17 cellular contexts compared by ENCODE assay signal in genomic region chr12:14920475-14921126, GRCh38. TPM values are rescaled to one million over a fixed set of nuclear protein-coding genes. Genes with fewer than 3 reads are reported as not detected.
DNase-seq lines count a peak whose midpoint lies in the region; ATAC-seq and TF ChIP-seq lines count a peak whose summit lies in the region.
"Had no signal": no experiment of that assay in that cellular context is flagged by ENCODE, and none has a peak within 500 bp of the region (broad histone marks: within the 10 kb centered on the region; RNA-seq: fewer than 3 reads in every experiment).

No MANE protein-coding gene starts in this region.

- no peaks in the 10 kb centered on the region for H3K9me2 ChIP-seq in OCI-LY7 (ENCODE audit: insufficient read depth, low read length)

- no peak overlapping the region for H3K4me3 ChIP-seq in OCI-LY7 (ENCODE audit: low read depth, low read length, poor library complexity, severe bottlenecking)
- no peak overlapping the region for H3K4me3 ChIP-seq in coronary artery
- H3K4me3 ChIP-seq: adrenal gland, HAP-1 had no signal

- H4K20me1 ChIP-seq in OCI-LY7 (ENCODE audit: insufficient read depth, low read length), result no peaks in the 10 kb centered on the region

- peaks cover 16% of the 10 kb centered on the region; the same call in 1 of the 2 replicates for H3K36me3 ChIP-seq in OCI-LY7 (ENCODE audit: insufficient read depth, low read length)
- H3K36me3 ChIP-seq: adrenal gland, HAP-1, WERI-Rb-1 had no signal

- peaks cover 11% of the 10 kb centered on the region for H3K4me1 ChIP-seq in OCI-LY7 (ENCODE audit: insufficient read depth, low read length, poor library complexity, severe bottlenecking)
- H3K4me1 ChIP-seq: adrenal gland, HAP-1, parathyroid adenoma had no signal

- no peaks in the 10 kb centered on the region for H3K27me3 Mint-ChIP-seq in natural killer cell treated with Interleukin-12 subunit alpha and Interleukin-12 subunit beta and Interleukin-15 and Interleukin-18, amount 100 ng/mL, for 72 hours

- no peaks in the 10 kb centered on the region for H3K79me2 ChIP-seq in OCI-LY7 (ENCODE audit: insufficient read depth, low read depth, low read length)
- H3K79me2 ChIP-seq: parathyroid adenoma had no signal

- TF ChIP-seq CTCF in OCI-LY7 (conservative IDR thresholded peaks at IDR 0.05; ENCODE audit: low read length), result no peak
- TF ChIP-seq CTCF in coronary artery (IDR thresholded peaks at IDR 0.05), result no peak

- no peaks in the 10 kb centered on the region for H3K9me3 Mint-ChIP-seq in natural killer cell treated with Interleukin-12 subunit alpha and Interleukin-12 subunit beta and Interleukin-15 and Interleukin-18, amount 100 ng/mL, for 72 hours

- intact Hi-C loops in OCI-LY7 (cut with micrococcal nuclease; ENCODE audit: unreplicated experiment), result no loop called here

- peak overlapping the region; percentile 10; the same call in 1 of the 2 replicates for H3K4me2 ChIP-seq in OCI-LY7 (ENCODE audit: low read length)

- ATAC-seq in GM18870 (IDR thresholded peaks at IDR 0.05; ENCODE audit: unreplicated experiment) (peak; percentile 47), HG02623 (IDR thresholded peaks at IDR 0.05; ENCODE audit: unreplicated experiment) (peak; percentile 72)
- ATAC-seq in natural killer cell treated with Interleukin-12 subunit alpha and Interleukin-12 subunit beta and Interleukin-15 and Interleukin-18, amount 100 ng/mL, for 72 hours, result peak in 1 of 2 donors; percentile 66

- peak overlapping the region; percentile 1 for H3K4me3 Mint-ChIP-seq in natural killer cell treated with Interleukin-12 subunit alpha and Interleukin-12 subunit beta and Interleukin-15 and Interleukin-18, amount 100 ng/mL, for 72 hours

- H3K9me3 ChIP-seq in OCI-LY7 (ENCODE audit: low read length), result no peaks in the 10 kb centered on the region
- H3K9me3 ChIP-seq: adrenal gland, HAP-1 had no signal

- 0 out of 2 replicates have a peak overlapping the region, but pooled peaks have one; percentile 59 for H2AFZ ChIP-seq in OCI-LY7 (ENCODE audit: low read length)
- H2AFZ ChIP-seq: parathyroid adenoma had no signal

- POLR2A ChIA-PET in OCI-LY7 (lab: Charles Lee), result interaction anchor here (0.9 to 1.1 kb wide), 2 partner anchors 8 to 73 kb away, joined by 3 to 4 read pairs; no protein-coding TSS in a partner anchor

- H3K4me1 Mint-ChIP-seq in natural killer cell treated with Interleukin-12 subunit alpha and Interleukin-12 subunit beta and Interleukin-15 and Interleukin-18, amount 100 ng/mL, for 72 hours (ENCODE audit: low read depth in 2 of 2), result peaks cover 11 to 18% of the 10 kb centered on the region in 2 donors

- no peak for DNase-seq in OCI-LY7 (ENCODE audit: low spot score)
- DNase-seq in natural killer cell treated with Interleukin-12 subunit alpha and Interleukin-12 subunit beta and Interleukin-15 and Interleukin-18, amount 100 ng/mL, for 72 hours (ENCODE audit: low spot score), result no peak
- no peak for DNase-seq in effector CD8-positive, alpha-beta T cell (lab: John Stamatoyannopoulos, UW)
- no peak for DNase-seq in GM19240 (ENCODE audit: insufficient read length, low spot score)
- DNase-seq in coronary artery (ENCODE audit: low spot score), result no peak
- DNase-seq: adrenal gland; glutamatergic neuron; NCI-H2107; RPMI8226; stimulated activated CD4-positive, alpha-beta T cell treated with anti-CD3 and anti-CD28 coated beads, Interleukin-2, amount 100 ng/mL, for 48 hours; WERI-Rb-1 had no signal

- peaks cover 20% of the 10 kb centered on the region for H3K36me3 Mint-ChIP-seq in natural killer cell treated with Interleukin-12 subunit alpha and Interleukin-12 subunit beta and Interleukin-15 and Interleukin-18, amount 100 ng/mL, for 72 hours

- H3K27ac ChIP-seq in OCI-LY7 (ENCODE audit: low read depth, low read length, poor library complexity, severe bottlenecking) (no peak overlapping the region), coronary artery (no peak overlapping the region)
- H3K27ac ChIP-seq: adrenal gland, parathyroid adenoma, WERI-Rb-1 had no signal

- peak overlapping the region; percentile 11 to 26 for H3K27ac Mint-ChIP-seq in natural killer cell treated with Interleukin-12 subunit alpha and Interleukin-12 subunit beta and Interleukin-15 and Interleukin-18, amount 100 ng/mL, for 72 hours

- CTCF ChIA-PET in OCI-LY7 (lab: Charles Lee; ENCODE audit: unreplicated experiment), result interaction anchor here (0.9 kb wide), 1 partner anchor 65 kb away, joined by 3 read pairs; no protein-coding TSS in a partner anchor

- no TSS peak for BruUV-seq in OCI-LY7 (replicated peaks; lab: Mats Ljungman, UMichigan)

RNA-seq across cellular contexts. Expression of gene ERP27, which starts 17.7 kb away (rescaled TPM):
- 1.8 and 1.9 TPM in 2 replicates for total RNA-seq in OCI-LY7 (2014; rRNA removed; shearing (Covaris generic))
- total RNA-seq in OCI-LY7 (2022), result 1.7 and 3.3 TPM in 2 replicates
- 1 to 10 TPM; 3.2 to 3.7 TPM for total RNA-seq in natural killer cell treated with Interleukin-12 subunit alpha and Interleukin-12 subunit beta and Interleukin-15 and Interleukin-18, amount 100 ng/mL, for 72 hours
- total RNA-seq: temporal lobe had no signal

RNA-seq across cellular contexts. Expression of gene MGP, which starts 34.9 kb away (rescaled TPM):
- total RNA-seq in OCI-LY7 (2014; rRNA removed; shearing (Covaris generic)), result 0.10 TPM in 1 of 2 replicates, not detected in the other
- total RNA-seq in OCI-LY7 (2022), result not detected in 2 replicates
- total RNA-seq in natural killer cell treated with Interleukin-12 subunit alpha and Interleukin-12 subunit beta and Interleukin-15 and Interleukin-18, amount 100 ng/mL, for 72 hours, result not detected

RNA-seq across cellular contexts. Expression of gene ARHGDIB, which starts 40.8 kb away (rescaled TPM):
- 569 and 729 TPM in 2 replicates for total RNA-seq in OCI-LY7 (2014; rRNA removed; shearing (Covaris generic))
- total RNA-seq in OCI-LY7 (2022), result 737 and 762 TPM in 2 replicates
- total RNA-seq in natural killer cell treated with Interleukin-12 subunit alpha and Interleukin-12 subunit beta and Interleukin-15 and Interleukin-18, amount 100 ng/mL, for 72 hours, result 100 to 1,000 TPM; 412 to 543 TPM

RNA-seq across cellular contexts. Expression of gene PDE6H, which starts 52.2 kb away (rescaled TPM):
- total RNA-seq in OCI-LY7 (2014; rRNA removed; shearing (Covaris generic)), result not detected in 2 replicates
- total RNA-seq in OCI-LY7 (2022), result not detected in 2 replicates
- not detected for total RNA-seq in natural killer cell treated with Interleukin-12 subunit alpha and Interleukin-12 subunit beta and Interleukin-15 and Interleukin-18, amount 100 ng/mL, for 72 hours
- total RNA-seq: lower leg skin had no signal
